16 cellular contexts compared by ENCODE assay signal in genomic region chr17:79117905-79118487, GRCh38. TPM values are rescaled to one million over a fixed set of nuclear protein-coding genes. Genes with fewer than 3 reads are reported as not detected.
DNase-seq lines count a peak whose midpoint lies in the region; ATAC-seq lines count a peak whose summit lies in the region.
"Had no signal": no experiment of that assay in that cellular context is flagged by ENCODE, and none has a peak within 500 bp of the region (broad histone marks: within the 10 kb centered on the region; RNA-seq: fewer than 3 reads in every experiment).

No MANE protein-coding gene starts in this region.

- no peak for ATAC-seq in Right ventricle myocardium superior (ENCODE audit: poor library complexity)
- ATAC-seq: HCT116, K562 had no signal

- DNase-seq in G401 (ENCODE audit: low spot score) (peak; percentile 61), cerebellar cortex (ENCODE audit: low spot score) (peak; percentile 50), middle frontal gyrus (ENCODE audit: extremely low spot score, low spot score) (peak; percentile 27), posterior cingulate gyrus (peak in 6 of 10 donors; percentile 52 to 94 (median 82)), OCI-M1 (lab: John Stamatoyannopoulos, UW) (no peak), Right ventricle myocardium superior (no peak), NCI-H1930 (lab: John Stamatoyannopoulos, UW) (no peak)
- DNase-seq: ACHN; Caco-2; CD4-positive, alpha-beta T cell; GDM1; GM23248; HFFc6; IMR-90 had no signal

- intact Hi-C loops in posterior cingulate gyrus (cut with DNase I), result no loop called here
- intact Hi-C loops in Right ventricle myocardium superior (cut with DNase I), result no loop called here

- in situ Hi-C loops in G401 (cut with HindIII; ENCODE audit: low sequenced_read_pairs), result no loop called here

RNA-seq across cellular contexts. Expression of gene ENGASE, which starts 43.4 kb away (rescaled TPM):
- total RNA-seq in G401 (2014; rRNA removed; shearing (Covaris generic)), result 13.2 and 17.1 TPM in 2 replicates
- total RNA-seq in Right ventricle myocardium superior, result 29.1 TPM

Comparison
In these comparisons a context has a peak if more than half of its experiments do, and no peak if none do; other contexts are left out.
1. DNase-seq: peak in G401 (single experiment), cerebellar cortex (single experiment), middle frontal gyrus (single experiment) and posterior cingulate gyrus (6 of 10); none in OCI-M1 (single experiment), Right ventricle myocardium superior (single experiment) and NCI-H1930 (0 of 2).